Comparison of ENCODE assay signal across 8 cellular contexts in genomic region chr11:61897387-61898246, GRCh38. TPM values are rescaled to one million over a fixed set of nuclear protein-coding genes. Genes with fewer than 3 reads are reported as not detected.
DNase-seq lines count a peak whose midpoint lies in the region; ATAC-seq and TF ChIP-seq lines count a peak whose summit lies in the region.

No MANE protein-coding gene starts in this region.

- no peaks in the 10 kb centered on the region for H3K27me3 Mint-ChIP-seq in CD4-positive, alpha-beta memory T cell
- no peaks in the 10 kb centered on the region for H3K27me3 Mint-ChIP-seq in naive thymus-derived CD8-positive, alpha-beta T cell
- H3K27me3 Mint-ChIP-seq in stimulated activated memory B cell treated with anti-CD40 and anti-IgM and Interleukin-4, amounts not matched to agents 10 μg/mL and 1 μg/mL and 100 μg/mL, for 72 hours = no peaks in the 10 kb centered on the region

- POLR2A ChIA-PET in CD4-positive, alpha-beta memory T cell (lab: Charles Lee; ENCODE audit: partially characterized antibody) = interaction anchor here (2.4 to 3.9 kb wide), 3 partner anchors 70 to 210 kb away, joined by 9 to 30 read pairs (median 20); partner anchors contain the start of gene FTH1
- POLR2A ChIA-PET in OCI-LY7 (lab: Charles Lee) = interaction anchor here (0.8 to 2.1 kb wide), 3 partner anchors 17 to 184 kb away, joined by 3 to 11 read pairs (median 5); no protein-coding TSS in a partner anchor
- POLR2A ChIA-PET in naive thymus-derived CD8-positive, alpha-beta T cell (lab: Charles Lee) = interaction anchor here (2.5 to 2.6 kb wide), 2 partner anchors 70 to 184 kb away, joined by 10 to 16 read pairs; partner anchors contain the start of gene FTH1

- H3K36me3 Mint-ChIP-seq in CD4-positive, alpha-beta memory T cell = no peaks in the 10 kb centered on the region
- H3K36me3 Mint-ChIP-seq in naive thymus-derived CD8-positive, alpha-beta T cell = no peaks in the 10 kb centered on the region
- no peaks in the 10 kb centered on the region for H3K36me3 Mint-ChIP-seq in stimulated activated memory B cell treated with anti-CD40 and anti-IgM and Interleukin-4, amounts not matched to agents 10 μg/mL and 1 μg/mL and 100 μg/mL, for 72 hours

- H3K4me1 ChIP-seq in CD4-positive, alpha-beta memory T cell (ENCODE audit: insufficient read depth, low read length) = peaks cover 7% of the 10 kb centered on the region
- H3K4me1 ChIP-seq in OCI-LY7 (ENCODE audit: insufficient read depth, low read length, poor library complexity, severe bottlenecking) = peaks cover 24% of the 10 kb centered on the region

- intact Hi-C loops in CD4-positive, alpha-beta memory T cell (cut with micrococcal nuclease) = loop anchor here (1.0 to 5.0 kb wide), 2 partner anchors 70 to 100 kb away; partner anchors contain the start of gene FTH1
- intact Hi-C loops in OCI-LY7 (cut with micrococcal nuclease; ENCODE audit: unreplicated experiment) = loop anchor here (1.0 to 5.0 kb wide), 4 partner anchors 26 to 210 kb away; no protein-coding TSS in a partner anchor

- DNase-seq in CD4-positive, alpha-beta memory T cell = peak; percentile 69 to 80 (median 70)
- DNase-seq in HL-60 (ENCODE audit: low read depth in 1 of 2, low spot score in 1 of 2) = peak; percentile 31 to 69
- DNase-seq in OCI-LY7 (ENCODE audit: low spot score) = peak; percentile 83
- peak; percentile 73 for DNase-seq in activated T-cell treated with anti-CD3 and anti-CD28 coated beads for 4 hours
- DNase-seq in naive thymus-derived CD8-positive, alpha-beta T cell = peak; percentile 54 to 85 (median 72)

- H3K27ac Mint-ChIP-seq in CD4-positive, alpha-beta memory T cell = peak overlapping the region in 1 of 7 donors; percentile 70
- H3K27ac Mint-ChIP-seq in naive thymus-derived CD8-positive, alpha-beta T cell = peak overlapping the region in 2 of 10 donors; percentile 70 to 94
- H3K27ac Mint-ChIP-seq in stimulated activated memory B cell treated with anti-CD40 and anti-IgM and Interleukin-4, amounts not matched to agents 10 μg/mL and 1 μg/mL and 100 μg/mL, for 72 hours = no peak overlapping the region

- no peaks in the 10 kb centered on the region for H3K9me3 Mint-ChIP-seq in CD4-positive, alpha-beta memory T cell
- H3K9me3 Mint-ChIP-seq in naive thymus-derived CD8-positive, alpha-beta T cell = no peaks in the 10 kb centered on the region
- H3K9me3 Mint-ChIP-seq in stimulated activated memory B cell treated with anti-CD40 and anti-IgM and Interleukin-4, amounts not matched to agents 10 μg/mL and 1 μg/mL and 100 μg/mL, for 72 hours = no peaks in the 10 kb centered on the region

- no peaks in the 10 kb centered on the region for H3K9me2 ChIP-seq in OCI-LY7 (ENCODE audit: insufficient read depth, low read length)

- no peaks in the 10 kb centered on the region for H3K27me3 ChIP-seq in CD4-positive, alpha-beta memory T cell (ENCODE audit: insufficient read depth, low read length)
- peaks cover 6% of the 10 kb centered on the region for H3K27me3 ChIP-seq in HL-60 (ENCODE audit: insufficient read depth, poor library complexity, severe bottlenecking)

- ATAC-seq in esophagus mucosa = peak; percentile 54
- ATAC-seq in naive thymus-derived CD8-positive, alpha-beta T cell = peak; percentile 57 to 60
- peak; percentile 63 for ATAC-seq in stimulated activated memory B cell treated with anti-CD40 and anti-IgM and Interleukin-4, amounts not matched to agents 10 μg/mL and 1 μg/mL and 100 μg/mL, for 72 hours
- no peak for ATAC-seq in HG03342 (IDR thresholded peaks at IDR 0.05; ENCODE audit: unreplicated experiment)

- peak overlapping the region; percentile 27; the same call in 1 of the 2 replicates for H2AFZ ChIP-seq in OCI-LY7 (ENCODE audit: low read length)

- H3K4me3 ChIP-seq in CD4-positive, alpha-beta memory T cell (ENCODE audit: low read length in 2 of 2) = no peak overlapping the region
- H3K4me3 ChIP-seq in HL-60 (replicated peaks; ENCODE audit: insufficient read depth, low read length) (no peak overlapping the region), OCI-LY7 (ENCODE audit: low read depth, low read length, poor library complexity, severe bottlenecking) (no peak overlapping the region)

- H3K27ac ChIP-seq in CD4-positive, alpha-beta memory T cell (ENCODE audit: low read depth, low read length) = no peak overlapping the region
- H3K27ac ChIP-seq in HL-60 (replicated peaks) (no peak overlapping the region), OCI-LY7 (ENCODE audit: low read depth, low read length, poor library complexity, severe bottlenecking) (no peak overlapping the region)

- no peaks in the 10 kb centered on the region for H3K79me2 ChIP-seq in OCI-LY7 (ENCODE audit: insufficient read depth, low read depth, low read length)

- H3K4me1 Mint-ChIP-seq in CD4-positive, alpha-beta memory T cell = peaks cover 4 to 7% (median 6%) of the 10 kb centered on the region in 4 donors
- H3K4me1 Mint-ChIP-seq in naive thymus-derived CD8-positive, alpha-beta T cell = peaks cover 4 to 11% (median 6%) of the 10 kb centered on the region in 4 donors
- H3K4me1 Mint-ChIP-seq in stimulated activated memory B cell treated with anti-CD40 and anti-IgM and Interleukin-4, amounts not matched to agents 10 μg/mL and 1 μg/mL and 100 μg/mL, for 72 hours = peaks cover 33% of the 10 kb centered on the region

- no peak overlapping the region for H3K4me3 Mint-ChIP-seq in CD4-positive, alpha-beta memory T cell
- no peak overlapping the region for H3K4me3 Mint-ChIP-seq in naive thymus-derived CD8-positive, alpha-beta T cell
- H3K4me3 Mint-ChIP-seq in stimulated activated memory B cell treated with anti-CD40 and anti-IgM and Interleukin-4, amounts not matched to agents 10 μg/mL and 1 μg/mL and 100 μg/mL, for 72 hours = no peak overlapping the region

- CTCF ChIA-PET in CD4-positive, alpha-beta memory T cell (lab: Charles Lee; ENCODE audit: partially characterized antibody) = interaction anchor here (0.7 to 11.6 kb wide), 32 partner anchors 9 to 413 kb away, joined by 3 to 387 read pairs (median 4); partner anchors contain the start of genes FEN1 and TMEM258
- CTCF ChIA-PET in OCI-LY7 (lab: Charles Lee; ENCODE audit: unreplicated experiment) = interaction anchor here (1.2 to 4.2 kb wide), 7 partner anchors 11 to 210 kb away, joined by 3 to 28 read pairs (median 10); no protein-coding TSS in a partner anchor

- BruUV-seq in OCI-LY7 (replicated peaks; lab: Mats Ljungman, UMichigan) = no TSS peak

- no peak overlapping the region for H3K4me2 ChIP-seq in OCI-LY7 (ENCODE audit: low read length)

- H4K20me1 ChIP-seq in OCI-LY7 (ENCODE audit: insufficient read depth, low read length) = no peaks in the 10 kb centered on the region

- no peaks in the 10 kb centered on the region for H3K36me3 ChIP-seq in CD4-positive, alpha-beta memory T cell (ENCODE audit: insufficient read depth, low read length)
- H3K36me3 ChIP-seq in OCI-LY7 (ENCODE audit: insufficient read depth, low read length) = no peaks in the 10 kb centered on the region

- no peaks in the 10 kb centered on the region for H3K9me3 ChIP-seq in CD4-positive, alpha-beta memory T cell (ENCODE audit: control insufficient read depth in 1 of 2, low read length in 2 of 2)
- H3K9me3 ChIP-seq in OCI-LY7 (ENCODE audit: low read length) = no peaks in the 10 kb centered on the region

- TF ChIP-seq CTCF in HL-60 (IDR thresholded peaks at IDR 0.05; ENCODE audit: insufficient read depth, low read length) (peak; percentile 78), OCI-LY7 (conservative IDR thresholded peaks at IDR 0.05; ENCODE audit: low read length) (peak; percentile 88)

RNA-seq across cellular contexts. Expression of gene FADS3, which starts 6.3 kb away (rescaled TPM):
- 1 to 10 TPM; 5.9 to 7.8 TPM for total RNA-seq in CD4-positive, alpha-beta memory T cell
- polyA plus RNA-seq in CD4-positive, alpha-beta memory T cell = 1 to 10 TPM; 2.9 to 3.0 TPM
- 168 and 191 TPM in 2 replicates for total RNA-seq in OCI-LY7 (2014; rRNA removed; shearing (Covaris generic))
- 103 and 143 TPM in 2 replicates for total RNA-seq in OCI-LY7 (2022)
- total RNA-seq in esophagus mucosa = 3.0 TPM
- 1 to 10 TPM; 5.1 to 5.7 TPM for total RNA-seq in naive thymus-derived CD8-positive, alpha-beta T cell
- 1 to 10 TPM in 2 of 3 donors, under 1 TPM in 1; 0.33 to 1.5 (median 1.2) TPM for polyA plus RNA-seq in naive thymus-derived CD8-positive, alpha-beta T cell

RNA-seq across cellular contexts. Expression of gene RAB3IL1, which starts 19.7 kb away (rescaled TPM):
- under 1 TPM; 0.44 to 0.53 TPM for total RNA-seq in CD4-positive, alpha-beta memory T cell
- polyA plus RNA-seq in CD4-positive, alpha-beta memory T cell = not detected
- total RNA-seq in OCI-LY7 (2014; rRNA removed; shearing (Covaris generic)) = not detected in 2 replicates
- total RNA-seq in OCI-LY7 (2022) = not detected in 2 replicates
- total RNA-seq in esophagus mucosa = 0.88 TPM
- total RNA-seq in naive thymus-derived CD8-positive, alpha-beta T cell = under 1 TPM; 0.23 to 0.82 TPM
- polyA plus RNA-seq in naive thymus-derived CD8-positive, alpha-beta T cell = not detected

RNA-seq across cellular contexts. Expression of gene BEST1, which starts 52.5 kb away (rescaled TPM):
- under 1 TPM; 0.26 to 0.50 TPM for total RNA-seq in CD4-positive, alpha-beta memory T cell
- polyA plus RNA-seq in CD4-positive, alpha-beta memory T cell = 1 to 10 TPM; 1.3 TPM
- 1.5 and 3.1 TPM in 2 replicates for total RNA-seq in OCI-LY7 (2014; rRNA removed; shearing (Covaris generic))
- total RNA-seq in OCI-LY7 (2022) (1.9 and 3.3 TPM in 2 replicates), esophagus mucosa (0.44 TPM)
- total RNA-seq in naive thymus-derived CD8-positive, alpha-beta T cell = under 1 TPM in 1 of 2 experiments, not detected in 1; 0.08 TPM
- 1 to 10 TPM in 1 of 3 donors, under 1 TPM in 2; 0.43 to 1.0 (median 0.66) TPM for polyA plus RNA-seq in naive thymus-derived CD8-positive, alpha-beta T cell

Comparison
In these comparisons a context has a peak if more than half of its experiments do, and no peak if none do; other contexts are left out.
1. RNA of gene FADS3, which starts 6.3 kb away (total RNA-seq): 103 to 191 TPM in OCI-LY7; 5.9 to 7.8 TPM in CD4-positive, alpha-beta memory T cell, 5.1 to 5.7 TPM in naive thymus-derived CD8-positive, alpha-beta T cell and 3.0 TPM in esophagus mucosa (single experiment); every median in the first group is over 10 times any median in the second.
2. Peak in every context shown above with its lines, with median percentiles within 50 percentile points of each other: DNase-seq.